In genomic region chr9:115891929-115892328, GRCh38 we compare ENCODE assay signal across 22 cellular contexts.
DNase-seq lines count a peak whose midpoint lies in the region; FAIRE-seq and TF ChIP-seq lines count a peak whose summit lies in the region.
"Had no signal": no experiment of that assay in that cellular context is flagged by ENCODE, and none has a peak within 500 bp of the region (broad histone marks: within the 10 kb centered on the region; RNA-seq: fewer than 3 reads in every experiment).

No MANE protein-coding gene starts in this region.

- TF ChIP-seq CTCF in HFFc6 (IDR thresholded peaks at IDR 0.05) (no peak), astrocyte of the cerebellum (IDR thresholded peaks at IDR 0.05; ENCODE audit: low read depth, low read length, missing control alignments) (no peak)

- peaks cover 21% of the 10 kb centered on the region for H3K4me1 Mint-ChIP-seq in HFFc6 (ENCODE audit: low read depth)
- H3K4me1 Mint-ChIP-seq: central memory CD8-positive, alpha-beta T cell had no signal

- H3K4me3 Mint-ChIP-seq in HFFc6: no peak overlapping the region; the same call in 1 of the 2 replicates
- H3K4me3 Mint-ChIP-seq: activated CD4-positive, alpha-beta memory T cell treated with anti-CD3 and anti-CD28 coated beads for 36 hours; activated naive CD8-positive, alpha-beta T cell; activated T-cell treated with anti-CD3 and anti-CD28 coated beads, Interleukin-2, amount 50 U/mL, for 4 hours; central memory CD8-positive, alpha-beta T cell; effector memory CD8-positive, alpha-beta T cell had no signal

- no peaks in the 10 kb centered on the region; the same call in 1 of the 2 replicates for H3K9me3 Mint-ChIP-seq in HFFc6
- H3K9me3 Mint-ChIP-seq: activated CD4-positive, alpha-beta memory T cell treated with anti-CD3 and anti-CD28 coated beads for 36 hours had no signal

- DNase-seq in AG08396 (ENCODE audit: low spot score) (peak; percentile 12), HFFc6 (peak; percentile 86), astrocyte of the cerebellum (ENCODE audit: low read depth) (peak; percentile 28), fibroblast of the conjunctiva (ENCODE audit: low read depth) (peak; percentile 35), UCSD-AML1 (lab: John Stamatoyannopoulos, UW; ENCODE audit: unreplicated experiment) (no peak), C1 segment of cervical spinal cord (lab: John Stamatoyannopoulos, UW) (no peak), GM12892 (ENCODE audit: insufficient read length) (no peak), NCI-H2227 treated with DMSO at 0.1 percent for 48 hours (lab: John Stamatoyannopoulos, UW) (no peak)
- DNase-seq: ACHN; activated CD4-positive, alpha-beta memory T cell treated with anti-CD3 and anti-CD28 coated beads for 36 hours; activated T-cell treated with anti-CD3 and anti-CD28 coated beads, Interleukin-2, amount 50 U/mL, for 4 hours; COR-L47; effector memory CD8-positive, alpha-beta T cell; glutamatergic neuron; NCI-H1092; NCI-H526 treated with DMSO at 0.1 percent for 48 hours; PC-9; right lobe of liver had no signal

- 0 out of 2 replicates have a peak, but pooled peaks cover under 1% of the 10 kb centered on the region for H3K36me3 Mint-ChIP-seq in HFFc6 (ENCODE audit: low read depth)
- H3K36me3 Mint-ChIP-seq: activated CD4-positive, alpha-beta memory T cell treated with anti-CD3 and anti-CD28 coated beads for 36 hours; activated naive CD8-positive, alpha-beta T cell had no signal

- no peak for FAIRE-seq in GM12892 (lab: Jason Lieb, UNC)
- FAIRE-seq: GM12878, K562 had no signal

- in situ Hi-C loops in astrocyte of the cerebellum (cut with HindIII; ENCODE audit: low sequenced_read_pairs): no loop called here

- peak overlapping the region; percentile 39 for H3K27ac Mint-ChIP-seq in HFFc6
- H3K27ac Mint-ChIP-seq: activated CD4-positive, alpha-beta memory T cell treated with anti-CD3 and anti-CD28 coated beads for 36 hours; activated naive CD8-positive, alpha-beta T cell; effector memory CD8-positive, alpha-beta T cell had no signal

- H3K27me3 Mint-ChIP-seq in HFFc6 (ENCODE audit: insufficient read depth): no peaks in the 10 kb centered on the region
- H3K27me3 Mint-ChIP-seq: activated CD4-positive, alpha-beta memory T cell treated with anti-CD3 and anti-CD28 coated beads for 36 hours; activated naive CD8-positive, alpha-beta T cell; central memory CD8-positive, alpha-beta T cell; effector memory CD8-positive, alpha-beta T cell had no signal

- H3K4me3 ChIP-seq in astrocyte of the cerebellum (ENCODE audit: low read depth, low read length): no peak overlapping the region
- H3K4me3 ChIP-seq: GM12878, K562, PC-9, right lobe of liver had no signal

- TF ChIP-seq POLR2A in GM12892 (IDR thresholded peaks at IDR 0.05; ENCODE audit: low read depth, low read length): no peak

Comparison
In these comparisons a context has a peak if more than half of its experiments do, and no peak if none do; other contexts are left out.
1. DNase-seq: peak in AG08396 (single experiment), HFFc6 (single experiment), astrocyte of the cerebellum (single experiment) and fibroblast of the conjunctiva (single experiment); none in UCSD-AML1 (single experiment), C1 segment of cervical spinal cord (0 of 14), GM12892 (single experiment) and NCI-H2227 treated with DMSO at 0.1 percent for 48 hours (single experiment).